15 cellular contexts compared by ENCODE assay signal in the genomic region with DNA sequence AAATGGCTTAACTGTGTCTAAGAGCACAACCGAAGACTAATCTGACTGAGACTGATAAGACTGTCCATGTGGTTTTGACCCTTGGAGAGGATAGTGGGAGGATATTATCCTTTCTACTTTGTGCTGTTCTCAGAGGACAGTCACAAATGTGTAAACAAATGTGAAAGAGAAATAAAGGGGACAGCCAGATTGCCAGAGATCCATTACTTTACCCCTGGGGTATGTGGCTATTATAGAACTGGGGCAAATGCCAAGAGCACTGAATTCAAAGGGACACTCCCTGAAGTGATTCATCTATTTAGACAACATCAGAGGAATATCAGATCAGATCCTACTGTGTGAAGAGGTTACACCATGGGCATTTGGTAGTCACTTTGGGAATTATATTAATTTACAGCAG.
DNase-seq lines count a peak whose midpoint lies in the region; ATAC-seq and TF ChIP-seq lines count a peak whose summit lies in the region.
"Had no signal": no experiment of that assay in that cellular context is flagged by ENCODE, and none has a peak within 500 bp of the region (broad histone marks: within the 10 kb centered on the region; RNA-seq: fewer than 3 reads in every experiment).

No MANE protein-coding gene starts in this region.

- no peaks in the 10 kb centered on the region for H3K4me1 ChIP-seq in mucosa of descending colon (ENCODE audit: low read depth)
- H3K4me1 ChIP-seq in trophoblast cell (ENCODE audit: control insufficient read depth in 1 of 2, insufficient read depth in 2 of 2, low read length in 2 of 2), result no peaks in the 10 kb centered on the region
- H3K4me1 ChIP-seq: SJSA1 had no signal

- no peak overlapping the region for H3K4me3 ChIP-seq in mucosa of descending colon
- H3K4me3 ChIP-seq in trophoblast cell (ENCODE audit: low read depth, low read length), result no peak overlapping the region
- H3K4me3 ChIP-seq: SJSA1 had no signal

- no peaks in the 10 kb centered on the region for H3K36me3 ChIP-seq in mucosa of descending colon (ENCODE audit: low read depth)
- no peaks in the 10 kb centered on the region for H3K36me3 ChIP-seq in trophoblast cell (ENCODE audit: control insufficient read depth in 1 of 2, insufficient read depth in 2 of 2, low read length in 2 of 2)
- H3K36me3 ChIP-seq: SJSA1 had no signal

- H3K9me3 ChIP-seq in mucosa of descending colon (no peaks in the 10 kb centered on the region), trophoblast cell (ENCODE audit: insufficient read depth, low read depth, low read length) (no peaks in the 10 kb centered on the region)
- H3K9me3 ChIP-seq: SJSA1 had no signal

- ATAC-seq in mucosa of descending colon, result peak; percentile 73

- no peak overlapping the region for H4K91ac ChIP-seq in trophoblast cell (ENCODE audit: low read depth, low read length)

- H2AFZ ChIP-seq in trophoblast cell (ENCODE audit: insufficient read depth, low read length, poor library complexity), result no peak overlapping the region

- H4K12ac ChIP-seq in trophoblast cell (ENCODE audit: low read depth, low read length), result no peak overlapping the region

- H3K9ac ChIP-seq in trophoblast cell (ENCODE audit: low read length), result no peak overlapping the region

- POLR2A ChIA-PET in HEK293T (lab: Yijun Ruan, JAX), result no interaction called here

- H3K23ac ChIP-seq in trophoblast cell (ENCODE audit: low read length), result no peak overlapping the region

- DNase-seq in EH (ENCODE audit: low read depth) (peak; percentile 55), NCI-H1930 (lab: John Stamatoyannopoulos, UW) (peak; percentile 48 to 57), astrocyte of the hippocampus (ENCODE audit: low read depth, low spot score) (peak; percentile 38), mucosa of descending colon (no peak), HEK293T (ENCODE audit: extremely low spot score) (no peak), NCI-H2171 (lab: John Stamatoyannopoulos, UW) (no peak), trophoblast cell (no peak), GM13977 (ENCODE audit: low spot score) (no peak)
- DNase-seq: activated CD4-positive, alpha-beta T cell treated with anti-CD3 and anti-CD28 coated beads, Interleukin-2, amount 10 ng/mL, durations not matched to agents 24 days and 14 days; activated naive CD4-positive, alpha-beta T cell; Calu3; endodermal cell; stimulated activated CD4-positive, alpha-beta T cell treated with anti-CD3 and anti-CD28 coated beads, Interleukin-4, amount 100 ng/mL, for 24 hours; substantia nigra had no signal

- no peak overlapping the region for H3K4me2 ChIP-seq in trophoblast cell (ENCODE audit: low read length)

- no CpG with 5 or more reads among the region's 1 CpG for WGBS in trophoblast cell (ENCODE audit: extremely low coverage, insufficient coverage, insufficient read length)

- H4K8ac ChIP-seq in trophoblast cell (ENCODE audit: low read depth, low read length), result no peak overlapping the region

- H3K79me2 ChIP-seq in trophoblast cell (ENCODE audit: control insufficient read depth, insufficient read depth, low read length, poor library complexity), result no peaks in the 10 kb centered on the region

- H3K18ac ChIP-seq in trophoblast cell (ENCODE audit: low read length), result no peak overlapping the region

- H2BK5ac ChIP-seq in trophoblast cell (ENCODE audit: low read depth, low read length, poor library complexity), result no peak overlapping the region

- no peak overlapping the region for H2BK120ac ChIP-seq in trophoblast cell (ENCODE audit: insufficient read depth, low read length, poor library complexity)

- no peak overlapping the region for H3K4ac ChIP-seq in trophoblast cell (ENCODE audit: low read depth, low read length)

- CTCF ChIA-PET in HEK293T (lab: Yijun Ruan, JAX), result no interaction called here

- no peaks in the 10 kb centered on the region for H3K27me3 ChIP-seq in trophoblast cell (ENCODE audit: insufficient read depth, low read length)
- H3K27me3 ChIP-seq: SJSA1 had no signal

- no peak overlapping the region for H3K27ac ChIP-seq in trophoblast cell (ENCODE audit: low read depth, low read length)
- H3K27ac ChIP-seq: SJSA1 had no signal

- TF ChIP-seq CTCF in mucosa of descending colon (IDR thresholded peaks at IDR 0.05) (no peak), GM13977 (IDR thresholded peaks at IDR 0.05; ENCODE audit: extremely low read depth, insufficient read depth, missing control alignments) (no peak)

- intact Hi-C loops in mucosa of descending colon (cut with DNase I, micrococcal nuclease), result no loop called here

- no peak overlapping the region for H2AK5ac ChIP-seq in trophoblast cell (ENCODE audit: low read length)

- in situ Hi-C loops in GM13977 (cut with MboI; ENCODE audit: low pct_unique_long_range_greater_than_20kb, low sequenced_read_pairs, unreplicated experiment), result no loop called here

- H3K14ac ChIP-seq in trophoblast cell (ENCODE audit: low read length), result no peak overlapping the region

- no peak overlapping the region for H2BK12ac ChIP-seq in trophoblast cell (ENCODE audit: low read length)

- no peaks in the 10 kb centered on the region for H3K79me1 ChIP-seq in trophoblast cell (ENCODE audit: low read length)

TF ChIP-seq in HEK293T, 16 proteins besides CTCF, POLR2A, EP300 and RAD21:
- TF ChIP-seq, protein P1, sequence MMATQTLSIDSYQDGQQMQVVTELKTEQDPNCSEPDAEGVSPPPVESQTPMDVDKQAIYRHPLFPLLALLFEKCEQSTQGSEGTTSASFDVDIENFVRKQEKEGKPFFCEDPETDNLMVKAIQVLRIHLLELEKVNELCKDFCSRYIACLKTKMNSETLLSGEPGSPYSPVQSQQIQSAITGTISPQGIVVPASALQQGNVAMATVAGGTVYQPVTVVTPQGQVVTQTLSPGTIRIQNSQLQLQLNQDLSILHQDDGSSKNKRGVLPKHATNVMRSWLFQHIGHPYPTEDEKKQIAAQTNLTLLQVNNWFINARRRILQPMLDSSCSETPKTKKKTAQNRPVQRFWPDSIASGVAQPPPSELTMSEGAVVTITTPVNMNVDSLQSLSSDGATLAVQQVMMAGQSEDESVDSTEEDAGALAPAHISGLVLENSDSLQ (IDR thresholded peaks at IDR 0.05), result no peak
- TF ChIP-seq LEF1 (IDR thresholded peaks at IDR 0.05; ENCODE audit: borderline replicate concordance) (no peak), HDGF (IDR thresholded peaks at IDR 0.05; ENCODE audit: borderline replicate concordance) (no peak), SUZ12 (IDR thresholded peaks at IDR 0.05) (no peak), CTBP1 (IDR thresholded peaks at IDR 0.05; ENCODE audit: borderline replicate concordance) (no peak), TARDBP (IDR thresholded peaks at IDR 0.05) (no peak), BHLHE40 (IDR thresholded peaks at IDR 0.05; ENCODE audit: borderline replicate concordance) (no peak), NFRKB (IDR thresholded peaks at IDR 0.05) (no peak), ARNT (IDR thresholded peaks at IDR 0.05) (no peak), L3MBTL2 (conservative IDR thresholded peaks at IDR 0.05) (no peak), FOXA1 (IDR thresholded peaks at IDR 0.05) (no peak), ELF4 (IDR thresholded peaks at IDR 0.05) (no peak), FOXM1 (IDR thresholded peaks at IDR 0.05; ENCODE audit: borderline replicate concordance) (no peak), FOXK2 (IDR thresholded peaks at IDR 0.05) (no peak), ZNF384 (IDR thresholded peaks at IDR 0.05) (no peak), SP1 (IDR thresholded peaks at IDR 0.05) (no peak)
TF ChIP-seq in HEK293T: peak in this region for 0.

Comparison
In these comparisons a context has a peak if more than half of its experiments do, and no peak if none do; other contexts are left out.
1. DNase-seq: peak in EH (single experiment), NCI-H1930 (2 of 2) and astrocyte of the hippocampus (single experiment); none in mucosa of descending colon (0 of 3), HEK293T (single experiment), NCI-H2171 (single experiment), trophoblast cell (0 of 2) and GM13977 (single experiment).